17 cellular contexts compared by ENCODE assay signal in the genomic region with DNA sequence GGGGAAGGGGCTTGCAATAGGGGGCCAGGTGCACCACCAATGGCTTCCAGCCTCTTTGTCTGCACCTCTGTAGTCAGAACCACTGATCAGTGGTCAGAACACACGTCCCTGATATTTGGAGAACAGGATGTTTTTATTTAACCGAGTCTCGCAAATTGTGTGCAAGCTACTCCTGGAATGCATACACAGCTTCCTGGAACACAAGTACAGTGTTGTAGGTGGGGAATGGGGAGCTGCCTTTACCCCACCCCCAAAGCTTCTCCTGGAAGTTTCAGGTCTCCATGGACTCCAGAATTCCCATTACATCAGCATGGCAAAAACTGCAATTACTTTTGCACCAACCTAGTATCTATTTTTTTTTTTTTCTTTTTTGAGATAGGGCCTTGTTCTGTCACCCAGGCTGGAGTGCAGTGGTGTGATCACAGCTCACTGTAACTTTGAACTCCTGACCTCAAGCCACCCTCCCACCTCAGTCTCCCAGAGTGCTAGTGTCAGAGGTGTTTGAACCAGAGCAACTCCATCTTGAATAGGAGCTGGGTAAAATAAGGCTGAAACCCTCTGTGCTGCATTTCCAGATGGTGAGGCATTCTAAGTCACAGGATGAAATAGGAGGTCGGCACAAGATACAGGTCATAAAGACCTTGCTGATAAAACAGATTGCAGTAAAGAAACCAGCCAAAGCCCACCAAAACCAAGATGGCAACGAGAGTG.
DNase-seq lines count a peak whose midpoint lies in the region; ATAC-seq and TF ChIP-seq lines count a peak whose summit lies in the region.
"Had no signal": no experiment of that assay in that cellular context is flagged by ENCODE, and none has a peak within 500 bp of the region (broad histone marks: within the 10 kb centered on the region; RNA-seq: fewer than 3 reads in every experiment).

No MANE protein-coding gene starts in this region.

- no peak for TF ChIP-seq CTCF in right atrium auricular region (IDR thresholded peaks at IDR 0.05)

- no peak overlapping the region for H3K4me3 ChIP-seq in right atrium auricular region
- no peak overlapping the region for H3K4me3 ChIP-seq in MG63
- H3K4me3 ChIP-seq: A549, GM12878, HAP-1 had no signal

- ATAC-seq in left ventricle myocardium superior (no peak), left lobe of liver (peak; percentile 32), GM19023 (IDR thresholded peaks at IDR 0.05; ENCODE audit: unreplicated experiment) (no peak)
- ATAC-seq: A549, GM12878 had no signal

- H3K9me3 ChIP-seq in right atrium auricular region (no peaks in the 10 kb centered on the region), MG63 (no peaks in the 10 kb centered on the region)
- H3K9me3 ChIP-seq: A549, HAP-1 had no signal

- no peaks in the 10 kb centered on the region for H3K36me3 ChIP-seq in right atrium auricular region
- no peaks in the 10 kb centered on the region for H3K36me3 ChIP-seq in MG63
- H3K36me3 ChIP-seq: HAP-1 had no signal

- H3K4me1 ChIP-seq in right atrium auricular region, result peaks cover 0 to 4% of the 10 kb centered on the region in 2 donors
- H3K4me1 ChIP-seq: A549, HAP-1 had no signal

- H3K27ac ChIP-seq in right atrium auricular region, result no peak overlapping the region
- H3K27ac ChIP-seq: 22Rv1, A549 had no signal

- intact Hi-C loops in left ventricle myocardium superior (cut with micrococcal nuclease), result no loop called here
- intact Hi-C loops in posterior vena cava (cut with DNase I), result no loop called here

- DNase-seq in right atrium auricular region (ENCODE audit: low spot score), result peak; percentile 11
- DNase-seq in left ventricle myocardium superior, result no peak
- no peak for DNase-seq in left lobe of liver (ENCODE audit: low spot score)
- DNase-seq in posterior vena cava (ENCODE audit: low spot score), result peak; percentile 25
- DNase-seq in MG63, result no peak
- DNase-seq in COLO668 (lab: John Stamatoyannopoulos, UW; ENCODE audit: unreplicated experiment), result no peak
- DNase-seq in effector CD4-positive, alpha-beta T cell, result no peak
- DNase-seq: AML-193; Calu3; CD4-positive, alpha-beta memory T cell; DMS79 treated with DMSO at 0.1 percent for 48 hours; EL had no signal

- no peaks in the 10 kb centered on the region for H3K27me3 ChIP-seq in right atrium auricular region
- no peaks in the 10 kb centered on the region for H3K27me3 ChIP-seq in MG63

Comparison
In these comparisons a context has a peak if more than half of its experiments do, and no peak if none do; other contexts are left out.
1. DNase-seq: peak in right atrium auricular region (single experiment) and posterior vena cava (single experiment); none in left ventricle myocardium superior (single experiment), left lobe of liver (single experiment), MG63 (single experiment), COLO668 (single experiment) and effector CD4-positive, alpha-beta T cell (single experiment).